14 cellular contexts compared by ENCODE assay signal in the genomic region with DNA sequence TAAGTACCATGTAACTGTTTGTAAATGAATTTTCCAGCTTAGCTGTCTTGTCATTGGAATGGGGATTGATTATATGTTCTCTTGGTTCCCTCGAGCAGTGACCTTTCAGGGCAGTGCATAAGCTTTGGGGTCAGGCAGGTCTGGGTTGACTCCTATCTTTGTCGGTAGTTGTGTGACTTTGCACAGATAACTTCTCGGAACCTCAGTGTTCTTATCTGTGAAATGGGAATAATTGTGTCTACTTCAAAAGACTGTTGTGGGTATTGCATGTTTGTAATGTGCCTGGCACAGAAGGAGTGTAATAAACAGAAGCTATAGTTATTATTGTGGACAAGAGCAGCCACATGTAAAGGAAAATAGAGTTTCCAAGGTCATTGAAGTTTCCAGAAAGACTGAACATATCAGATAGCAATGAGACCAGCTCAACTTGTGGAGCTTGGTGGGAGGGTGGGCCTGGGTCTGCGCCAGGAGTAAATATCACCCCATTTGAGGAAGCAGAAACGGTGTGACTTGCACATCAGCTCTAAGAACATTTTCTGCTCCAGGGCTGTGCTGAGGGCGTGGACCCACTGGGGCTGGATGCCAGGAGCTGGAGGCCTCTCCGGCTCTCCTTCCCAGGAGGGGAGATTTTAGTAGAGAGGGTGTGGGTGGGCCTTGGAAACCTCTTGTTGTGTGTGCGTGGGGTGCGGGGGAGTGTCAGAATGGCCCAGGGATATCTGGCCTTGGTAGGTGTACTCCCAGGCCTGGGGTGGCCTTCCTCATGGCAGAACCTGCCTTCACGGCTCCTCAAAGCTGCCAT. TPM values are rescaled to one million over a fixed set of nuclear protein-coding genes. Genes with fewer than 3 reads are reported as not detected.
DNase-seq lines count a peak whose midpoint lies in the region; ATAC-seq, FAIRE-seq and TF ChIP-seq lines count a peak whose summit lies in the region.
"Had no signal": no experiment of that assay in that cellular context is flagged by ENCODE, and none has a peak within 500 bp of the region (broad histone marks: within the 10 kb centered on the region; RNA-seq: fewer than 3 reads in every experiment).

No MANE protein-coding gene starts in this region.

- intact Hi-C loops in A673 (cut with micrococcal nuclease; ENCODE audit: unreplicated experiment) = loop anchor here (5.0 kb wide), 1 partner anchor 351 kb away; no protein-coding TSS in a partner anchor

- BruUV-seq in A673 (replicated peaks; lab: Mats Ljungman, UMichigan) = no TSS peak

- H3K4me1 ChIP-seq in A673 (ENCODE audit: insufficient read depth, low read length, poor library complexity, severe bottlenecking) (peaks cover 44% of the 10 kb centered on the region), RWPE2 (ENCODE audit: insufficient read depth, poor library complexity, severe bottlenecking) (peaks cover 29% of the 10 kb centered on the region), gastroesophageal sphincter (peaks cover 0 to 39% (median 19%) of the 10 kb centered on the region in 3 donors)

- peak overlapping the region; percentile 29 for H3K27ac Mint-ChIP-seq in osteocyte (ENCODE audit: unreplicated experiment)
- H3K27ac Mint-ChIP-seq: stimulated activated memory B cell treated with anti-CD40 and anti-IgM and Interleukin-4, amounts not matched to agents 10 μg/mL and 1 μg/mL and 100 μg/mL, for 72 hours; T-helper 2 cell treated with Interferon-gamma antibody and Interleukin-4, amounts not matched to agents 5 μg/mL and 100 μg/mL, for 36 hours had no signal

- H3K27me3 Mint-ChIP-seq in osteocyte (ENCODE audit: unreplicated experiment) = no peaks in the 10 kb centered on the region
- H3K27me3 Mint-ChIP-seq: stimulated activated memory B cell treated with anti-CD40 and anti-IgM and Interleukin-4, amounts not matched to agents 10 μg/mL and 1 μg/mL and 100 μg/mL, for 72 hours had no signal

- no peak overlapping the region for H3K4me3 Mint-ChIP-seq in osteocyte (ENCODE audit: unreplicated experiment)
- H3K4me3 Mint-ChIP-seq: stimulated activated memory B cell treated with anti-CD40 and anti-IgM and Interleukin-4, amounts not matched to agents 10 μg/mL and 1 μg/mL and 100 μg/mL, for 72 hours; T-helper 2 cell treated with Interferon-gamma antibody and Interleukin-4, amounts not matched to agents 5 μg/mL and 100 μg/mL, for 36 hours had no signal

- no peaks in the 10 kb centered on the region for H3K36me3 Mint-ChIP-seq in osteocyte (ENCODE audit: unreplicated experiment)
- H3K36me3 Mint-ChIP-seq: stimulated activated memory B cell treated with anti-CD40 and anti-IgM and Interleukin-4, amounts not matched to agents 10 μg/mL and 1 μg/mL and 100 μg/mL, for 72 hours had no signal

- in situ Hi-C loops in brain microvascular endothelial cell (cut with HindIII; ENCODE audit: low pct_ligation_motif_present, low sequenced_read_pairs) = no loop called here

- POLR2A ChIA-PET in A673 (lab: Charles Lee; ENCODE audit: low non-redundant PET) = interaction anchor here (0.8 kb wide), 1 partner anchor 130 kb away, joined by 4 read pairs; no protein-coding TSS in a partner anchor

- H3K9me3 ChIP-seq in A673 (ENCODE audit: low read depth, low read length, poor library complexity, severe bottlenecking) (no peaks in the 10 kb centered on the region), RWPE2 (ENCODE audit: severe bottlenecking) (no peaks in the 10 kb centered on the region), gastroesophageal sphincter (no peaks in the 10 kb centered on the region)

- TF ChIP-seq CTCF in A673 (conservative IDR thresholded peaks at IDR 0.05; ENCODE audit: low read depth, low read length) (no peak), RWPE2 (IDR thresholded peaks at IDR 0.05; ENCODE audit: poor library complexity, severe bottlenecking) (no peak), gastroesophageal sphincter (IDR thresholded peaks at IDR 0.05) (no peak), osteocyte (IDR thresholded peaks at IDR 0.05) (no peak), brain microvascular endothelial cell (IDR thresholded peaks at IDR 0.05; ENCODE audit: low read depth, low read length, missing control alignments) (no peak)

- H3K36me3 ChIP-seq in A673 (ENCODE audit: insufficient read depth, low read length, poor library complexity, severe bottlenecking) (no peaks in the 10 kb centered on the region), RWPE2 (ENCODE audit: low read depth) (no peaks in the 10 kb centered on the region), gastroesophageal sphincter (no peaks in the 10 kb centered on the region), brain microvascular endothelial cell (replicated peaks) (no peaks in the 10 kb centered on the region)

- no peak for FAIRE-seq in urothelium cell line (lab: Jason Lieb, UNC)

- H3K4me1 Mint-ChIP-seq in osteocyte (ENCODE audit: unreplicated experiment) = peaks cover 33% of the 10 kb centered on the region

- CTCF ChIA-PET in A673 (lab: Charles Lee) = interaction anchor here (0.6 to 1.1 kb wide), 3 partner anchors 169 to 438 kb away, joined by 3 to 8 read pairs (median 4); no protein-coding TSS in a partner anchor

- no peaks in the 10 kb centered on the region for H3K9me3 Mint-ChIP-seq in osteocyte (ENCODE audit: unreplicated experiment)
- H3K9me3 Mint-ChIP-seq: stimulated activated memory B cell treated with anti-CD40 and anti-IgM and Interleukin-4, amounts not matched to agents 10 μg/mL and 1 μg/mL and 100 μg/mL, for 72 hours; T-helper 2 cell treated with Interferon-gamma antibody and Interleukin-4, amounts not matched to agents 5 μg/mL and 100 μg/mL, for 36 hours had no signal

- 48 to 78% methylated on average over 3 to 10 of the region's 10 CpGs for WGBS in gastroesophageal sphincter (ENCODE audit: low coverage in 1 of 2), 2 donors

- TF ChIP-seq POLR2A in gastroesophageal sphincter (IDR thresholded peaks at IDR 0.05) = no peak

- DNase-seq in A673 (ENCODE audit: low spot score) = peak; percentile 77
- DNase-seq in RWPE2 (ENCODE audit: low spot score) = peak; percentile 62
- DNase-seq in osteocyte (ENCODE audit: extremely low spot score, unreplicated experiment) = no peak
- DNase-seq in urothelium cell line (ENCODE audit: low spot score) = no peak
- no peak for DNase-seq in NCI-H524 (lab: John Stamatoyannopoulos, UW)
- no peak for DNase-seq in brain microvascular endothelial cell
- DNase-seq: foreskin melanocyte; Karpas-422; NCI-H526; stimulated activated CD4-positive, alpha-beta T cell treated with anti-CD3 and anti-CD28 coated beads, Interleukin-15, amount 100 ng/mL, for 24 hours had no signal

- H3K4me3 ChIP-seq in A673 (ENCODE audit: low read depth, low read length, poor library complexity, severe bottlenecking) (no peak overlapping the region), RWPE2 (ENCODE audit: severe bottlenecking) (no peak overlapping the region), gastroesophageal sphincter (no peak overlapping the region), brain microvascular endothelial cell (ENCODE audit: low read depth, low read length) (no peak overlapping the region)

- no peak for ATAC-seq in RWPE2 (ENCODE audit: low read depth)
- peak; percentile 14 for ATAC-seq in gastroesophageal sphincter
- no peak for ATAC-seq in GM18517 (IDR thresholded peaks at IDR 0.05; ENCODE audit: unreplicated experiment)
- ATAC-seq: stimulated activated memory B cell treated with anti-CD40 and anti-IgM and Interleukin-4, amounts not matched to agents 10 μg/mL and 1 μg/mL and 100 μg/mL, for 72 hours had no signal

- H3K27ac ChIP-seq in A673 (ENCODE audit: low read depth, low read length, poor library complexity, severe bottlenecking) (peak overlapping the region; percentile 75), RWPE2 (ENCODE audit: poor library complexity, severe bottlenecking) (peak overlapping the region; percentile 45), gastroesophageal sphincter (peak overlapping the region in 3 of 4 donors; percentile 70 to 96 (median 81)), brain microvascular endothelial cell (no peak overlapping the region)

- TF ChIP-seq EP300 in gastroesophageal sphincter (IDR thresholded peaks at IDR 0.05) = no peak

- H3K27me3 ChIP-seq in A673 (replicated peaks; ENCODE audit: insufficient read depth, low read depth, low read length, poor library complexity) (no peaks in the 10 kb centered on the region), RWPE2 (ENCODE audit: insufficient read depth, poor library complexity, severe bottlenecking) (no peaks in the 10 kb centered on the region), gastroesophageal sphincter (no peaks in the 10 kb centered on the region), brain microvascular endothelial cell (replicated peaks) (no peaks in the 10 kb centered on the region)

RNA-seq across cellular contexts. Expression of a gene that starts 19.8 kb away (rescaled TPM):
- total RNA-seq in A673 (2021) (10.2 and 13.7 TPM in 2 replicates), gastroesophageal sphincter (100 to 1,000 TPM in 3 of 4 donors, 10 to 100 TPM in 1; 78.0 to 286 (median 179) TPM), osteocyte (438 and 598 TPM in 2 replicates)

Comparison
In these comparisons a context has a peak if more than half of its experiments do, and no peak if none do; other contexts are left out.
1. DNase-seq: peak in A673 (single experiment) and RWPE2 (single experiment); none in osteocyte (single experiment), urothelium cell line (single experiment), NCI-H524 (0 of 2) and brain microvascular endothelial cell (single experiment).